In the genomic region with DNA sequence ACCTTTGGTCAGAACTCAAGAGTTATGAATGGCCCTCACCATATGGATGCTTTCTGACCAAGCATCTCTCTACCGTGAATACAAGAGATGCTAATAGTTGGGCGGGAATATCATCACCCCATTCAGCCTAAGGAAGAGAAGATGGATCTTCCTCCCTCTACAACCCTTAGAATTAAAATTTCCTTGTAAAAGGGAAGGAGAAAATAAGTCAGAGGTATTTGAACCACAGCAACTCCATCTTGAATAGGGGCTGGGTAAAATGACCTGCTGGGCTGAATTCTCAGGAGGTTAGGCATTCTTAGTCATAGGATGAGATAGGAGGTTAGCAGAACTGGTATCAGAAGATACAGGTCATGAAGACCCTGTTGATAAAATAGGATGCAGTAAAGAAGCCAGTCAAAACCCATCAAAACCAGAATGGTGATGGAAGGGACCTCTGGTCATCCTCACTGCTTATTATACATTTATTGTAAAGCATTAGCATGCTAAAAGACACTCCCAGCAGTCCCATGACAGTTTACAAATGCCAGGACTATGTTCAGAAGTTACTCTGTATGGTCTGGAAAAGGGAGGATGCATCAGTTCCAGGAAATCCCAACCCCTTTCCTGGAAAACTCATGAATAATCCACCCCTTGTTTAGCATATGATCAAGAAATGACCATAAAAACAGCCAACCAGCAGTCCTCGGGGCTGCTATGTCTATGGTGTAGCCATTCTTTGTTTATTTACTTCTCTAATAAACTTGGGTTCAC, we compare ENCODE assay signal across 19 cellular contexts.
"Had no signal": no experiment of that assay in that cellular context is flagged by ENCODE, and none has a peak within 500 bp of the region (broad histone marks: within the 10 kb centered on the region; RNA-seq: fewer than 3 reads in every experiment).

No MANE protein-coding gene starts in this region.

- H3K4me1 ChIP-seq: colonic mucosa, psoas muscle, right lobe of liver, testis, tibial nerve, upper lobe of right lung had no signal

- H3K27me3 ChIP-seq: colonic mucosa, gastrocnemius medialis, heart right ventricle, right lobe of liver, testis, tibial nerve, upper lobe of right lung had no signal

- DNase-seq: colonic mucosa; dermis blood vessel endothelial cell; erythroblast; gastrocnemius medialis; heart right ventricle; hypothalamus; kidney glomerular epithelial cell; naive thymus-derived CD4-positive, alpha-beta T cell; nephron progenitor cell; psoas muscle; retina; right lobe of liver; stimulated activated CD4-positive, alpha-beta T cell treated with anti-CD3 and anti-CD28 coated beads, Interleukin-1b, Interleukin-23, amount 100 ng/mL, for 48 hours; stimulated activated CD4-positive, alpha-beta T cell treated with anti-CD3 and anti-CD28 coated beads, Interleukin-4, amount 100 ng/mL, for 24 hours; testis; upper lobe of right lung had no signal

- H3K9me3 Mint-ChIP-seq: naive thymus-derived CD4-positive, alpha-beta T cell; stimulated activated memory B cell treated with anti-CD40 and anti-IgM and Interleukin-4, amounts not matched to agents 10 μg/mL and 1 μg/mL and 100 μg/mL, for 72 hours; stimulated activated naive CD8-positive, alpha-beta T cell treated with anti-CD3 and anti-CD28 coated beads, Interleukin-15, Interleukin-2, amounts not matched to agents 100 ng/mL and 50 ng/mL, for 24 hours had no signal

- H3K4me3 Mint-ChIP-seq: naive thymus-derived CD4-positive, alpha-beta T cell; nephron progenitor cell; stimulated activated memory B cell treated with anti-CD40 and anti-IgM and Interleukin-4, amounts not matched to agents 10 μg/mL and 1 μg/mL and 100 μg/mL, for 72 hours; stimulated activated naive CD8-positive, alpha-beta T cell treated with anti-CD3 and anti-CD28 coated beads, Interleukin-15, Interleukin-2, amounts not matched to agents 100 ng/mL and 50 ng/mL, for 24 hours had no signal

- H3K27ac ChIP-seq: colonic mucosa, gastrocnemius medialis, heart right ventricle, psoas muscle, right lobe of liver, testis, tibial nerve, upper lobe of right lung had no signal

- H3K4me3 ChIP-seq: colonic mucosa, gastrocnemius medialis, heart right ventricle, psoas muscle, right lobe of liver, testis, tibial nerve, upper lobe of right lung had no signal

- H3K27ac Mint-ChIP-seq: naive thymus-derived CD4-positive, alpha-beta T cell; nephron progenitor cell; stimulated activated memory B cell treated with anti-CD40 and anti-IgM and Interleukin-4, amounts not matched to agents 10 μg/mL and 1 μg/mL and 100 μg/mL, for 72 hours; stimulated activated naive CD8-positive, alpha-beta T cell treated with anti-CD3 and anti-CD28 coated beads, Interleukin-15, Interleukin-2, amounts not matched to agents 100 ng/mL and 50 ng/mL, for 24 hours had no signal

- H3K9me3 ChIP-seq: colonic mucosa, gastrocnemius medialis, heart right ventricle, psoas muscle, right lobe of liver, testis, tibial nerve, upper lobe of right lung had no signal

- H3K36me3 ChIP-seq: colonic mucosa, gastrocnemius medialis, heart right ventricle, right lobe of liver, tibial nerve, upper lobe of right lung had no signal

- H3K27me3 Mint-ChIP-seq: naive thymus-derived CD4-positive, alpha-beta T cell; stimulated activated memory B cell treated with anti-CD40 and anti-IgM and Interleukin-4, amounts not matched to agents 10 μg/mL and 1 μg/mL and 100 μg/mL, for 72 hours; stimulated activated naive CD8-positive, alpha-beta T cell treated with anti-CD3 and anti-CD28 coated beads, Interleukin-15, Interleukin-2, amounts not matched to agents 100 ng/mL and 50 ng/mL, for 24 hours had no signal
